8 cellular contexts compared by ENCODE assay signal in genomic region chr5:1783214-1783551, GRCh38. TPM values are rescaled to one million over a fixed set of nuclear protein-coding genes. Genes with fewer than 3 reads are reported as not detected.
DNase-seq lines count a peak whose midpoint lies in the region; ATAC-seq and TF ChIP-seq lines count a peak whose summit lies in the region.

No MANE protein-coding gene starts in this region.

- H3K4me1 ChIP-seq in heart left ventricle, result peaks cover 0 to 9% (median 0%) of the 10 kb centered on the region in 12 donors

- intact Hi-C loops in heart left ventricle (cut with DNase I) (no loop called here), head of caudate nucleus (cut with DNase I) (no loop called here)

- H3K27me3 ChIP-seq in heart left ventricle (peaks cover 0 to 6% (median 0%) of the 10 kb centered on the region in 9 donors), H7 (ENCODE audit: control insufficient read depth, insufficient read depth, low read length) (no peaks in the 10 kb centered on the region)

- ATAC-seq in GM18505 (IDR thresholded peaks at IDR 0.05; ENCODE audit: unreplicated experiment) (peak; percentile 86), GM21447 (IDR thresholded peaks at IDR 0.05; ENCODE audit: unreplicated experiment) (peak; percentile 71), HG03378 (IDR thresholded peaks at IDR 0.05; ENCODE audit: unreplicated experiment) (peak; percentile 83), heart left ventricle (peak in 3 of 4 donors; percentile 44 to 81 (median 63))

- H3K27ac ChIP-seq in heart left ventricle, result no peak overlapping the region

- TF ChIP-seq POLR2A in GM18505 (IDR thresholded peaks at IDR 0.05; ENCODE audit: borderline replicate concordance, extremely low read depth, insufficient read depth, insufficient read length), result no peak
- no peak for TF ChIP-seq POLR2A in heart left ventricle (IDR thresholded peaks at IDR 0.05)

- H3K36me3 ChIP-seq in heart left ventricle (no peaks in the 10 kb centered on the region), H7 (replicated peaks; ENCODE audit: control insufficient read depth, insufficient read depth, low read length) (no peaks in the 10 kb centered on the region)

- peak in 2 of 5 donors; percentile 55 to 57 for DNase-seq in heart left ventricle
- no peak for DNase-seq in stimulated activated CD4-positive, alpha-beta T cell treated with anti-CD3 and anti-CD28 coated beads, Interleukin-15, amount 100 ng/mL, for 24 hours
- DNase-seq in head of caudate nucleus, result no peak
- no peak for DNase-seq in COLO829 (ENCODE audit: low spot score)
- DNase-seq in H7, result no peak

- no peak for TF ChIP-seq CTCF in heart left ventricle (IDR thresholded peaks at IDR 0.05)

- WGBS in heart left ventricle, 4 donors, result 30 to 40% (median 39%) methylated on average over 9 to 11 of the region's 11 CpGs

- no peak overlapping the region for H3K4me3 ChIP-seq in heart left ventricle
- H3K4me3 ChIP-seq in H7 (ENCODE audit: insufficient read depth, low read depth, low read length), result no peak overlapping the region

- H3K9me3 ChIP-seq in heart left ventricle, result no peaks in the 10 kb centered on the region

RNA-seq across cellular contexts. Expression of gene MRPL36, which starts 16.5 kb away (rescaled TPM):
- total RNA-seq in heart left ventricle, result 10 to 100 TPM; 45.6 to 77.6 (median 55.3) TPM
- 100 to 1,000 TPM in 1 of 2 donors, 10 to 100 TPM in 1; 88.8 to 107 TPM for polyA plus RNA-seq in heart left ventricle
- total RNA-seq in H7 (2014; rRNA removed; shearing (Covaris generic)), result 49.4 and 83.8 TPM in 2 replicates

RNA-seq across cellular contexts. Expression of gene NDUFS6, which starts 18.0 kb away (rescaled TPM):
- 100 to 1,000 TPM in 3 of 9 donors, 10 to 100 TPM in 6; 55.9 to 245 (median 87.1) TPM for total RNA-seq in heart left ventricle
- 100 to 1,000 TPM; 147 to 311 TPM for polyA plus RNA-seq in heart left ventricle
- 35.2 and 51.9 TPM in 2 replicates for total RNA-seq in H7 (2014; rRNA removed; shearing (Covaris generic))
